ENCODE assay signal across 8 cellular contexts in genomic region chr1:85202092-85202863, GRCh38. TPM values are rescaled to one million over a fixed set of nuclear protein-coding genes. Genes with fewer than 3 reads are reported as not detected.
DNase-seq lines count a peak whose midpoint lies in the region; ATAC-seq, FAIRE-seq and TF ChIP-seq lines count a peak whose summit lies in the region.

No MANE protein-coding gene starts in this region.

- TF ChIP-seq POLR2A in GM12878 (IDR thresholded peaks at IDR 0.05; ENCODE audit: low read depth, low read length), result no peak

- H3K9me3 ChIP-seq in CD8-positive, alpha-beta T cell (ENCODE audit: low read length), result no peaks in the 10 kb centered on the region
- no peaks in the 10 kb centered on the region for H3K9me3 ChIP-seq in GM12878 (replicated peaks; ENCODE audit: control insufficient read depth, insufficient read depth, low read length)

- H3K4me1 ChIP-seq in CD8-positive, alpha-beta T cell (ENCODE audit: insufficient read depth, low read length), result peaks cover 23% of the 10 kb centered on the region
- no peaks in the 10 kb centered on the region for H3K4me1 ChIP-seq in GM12878 (ENCODE audit: control insufficient read depth, insufficient read depth, low read length)

- H3K79me2 ChIP-seq in GM12878 (ENCODE audit: control insufficient read depth, insufficient read depth, low read length), result peaks cover 4% of the 10 kb centered on the region

- in situ Hi-C loops in GM12878 (cut with MboI), result no loop called here

- peak overlapping the region; percentile 94 for H3K27ac ChIP-seq in CD8-positive, alpha-beta T cell (ENCODE audit: low read depth, low read length)
- H3K27ac ChIP-seq in GM12878 (ENCODE audit: control insufficient read depth, insufficient read depth), result no peak overlapping the region

- RAD21 ChIA-PET in GM12878 (lab: Charles Lee; ENCODE audit: unreplicated experiment), result no interaction called here

- peaks cover 4% of the 10 kb centered on the region for H3K27me3 Mint-ChIP-seq in CD8-positive, alpha-beta T cell (ENCODE audit: low read depth)
- H3K27me3 Mint-ChIP-seq in HFFc6 (ENCODE audit: insufficient read depth) (peaks cover 3% of the 10 kb centered on the region; the same call in 1 of the 2 replicates), mesothelial cell of epicardium (ENCODE audit: low read depth) (no peaks in the 10 kb centered on the region)

- H3K4me2 ChIP-seq in GM12878 (ENCODE audit: control insufficient read depth, insufficient read depth), result peak overlapping the region; percentile 95

- intact Hi-C loops in CD8-positive, alpha-beta T cell (cut with DNase I, micrococcal nuclease), result loop anchor here (5.0 to 10.0 kb wide), 8 partner anchors 35 to 1697 kb away; partner anchors contain the start of genes BCL10 (in 1 of the 2), MCOLN2 (in 1 of the 2), MCOLN3 (in 1 of the 2) and SSX2IP (in 1 of the 2)
- intact Hi-C loops in GM12878 (cut with micrococcal nuclease; ENCODE audit: unreplicated experiment), result loop anchor here (5.0 kb wide), 1 partner anchor 50 kb away; no protein-coding TSS in a partner anchor

- peaks cover 38% of the 10 kb centered on the region for H3K4me1 Mint-ChIP-seq in CD8-positive, alpha-beta T cell (ENCODE audit: low read depth)
- H3K4me1 Mint-ChIP-seq in HFFc6 (ENCODE audit: low read depth) (peaks cover 51% of the 10 kb centered on the region), mesothelial cell of epicardium (peaks cover 52% of the 10 kb centered on the region)

- H4K20me1 ChIP-seq in GM12878 (ENCODE audit: control insufficient read depth, insufficient read depth), result no peaks in the 10 kb centered on the region

- SMC1A ChIA-PET in GM12878 (lab: Charles Lee; ENCODE audit: uncharacterized antibody, unreplicated experiment), result interaction anchor here (1.0 kb wide), 1 partner anchor 16 kb away, joined by 3 read pairs; no protein-coding TSS in a partner anchor

- peak overlapping the region; percentile 94 for H3K4me3 ChIP-seq in CD8-positive, alpha-beta T cell (ENCODE audit: low read depth, low read length)
- peak overlapping the region; percentile 78 for H3K4me3 ChIP-seq in GM12878

- peaks cover 4% of the 10 kb centered on the region for H3K36me3 Mint-ChIP-seq in CD8-positive, alpha-beta T cell
- H3K36me3 Mint-ChIP-seq in HFFc6 (ENCODE audit: low read depth), result peaks cover 13% of the 10 kb centered on the region
- peaks cover 2% of the 10 kb centered on the region for H3K36me3 Mint-ChIP-seq in mesothelial cell of epicardium

- no peak for TF ChIP-seq CTCF in CD8-positive, alpha-beta T cell (IDR thresholded peaks at IDR 0.05)
- no peak for TF ChIP-seq CTCF in HFFc6 (IDR thresholded peaks at IDR 0.05)
- no peak for TF ChIP-seq CTCF in GM12878 (IDR thresholded peaks at IDR 0.05 in 2 of 3, conservative IDR thresholded peaks at IDR 0.05 in 1 of 3; ENCODE audit: control insufficient read depth in 2 of 3, extremely low read depth in 1 of 3, insufficient read depth in 1 of 3, low read depth in 3 of 3, low read length in 3 of 3)
- no peak for TF ChIP-seq CTCF in mesothelial cell of epicardium (IDR thresholded peaks at IDR 0.05; ENCODE audit: unreplicated experiment)

- H3K36me3 ChIP-seq in CD8-positive, alpha-beta T cell (ENCODE audit: insufficient read depth, low read length), result no peaks in the 10 kb centered on the region
- H3K36me3 ChIP-seq in GM12878 (ENCODE audit: control insufficient read depth in 2 of 2, insufficient read depth in 2 of 2, low read length in 1 of 2), result no peaks in the 10 kb centered on the region

- peak overlapping the region; percentile 51; the same call in 1 of the 2 replicates for H3K9ac ChIP-seq in GM12878 (ENCODE audit: control insufficient read depth, insufficient read depth, low read length)

- FAIRE-seq in GM12878 (lab: Jason Lieb, UNC), result no peak

- CTCF ChIA-PET in CD8-positive, alpha-beta T cell (lab: Charles Lee), result interaction anchor here (0.9 to 3.4 kb wide), 4 partner anchors 28 to 257 kb away, joined by 3 to 24 read pairs (median 4); partner anchors contain the start of gene C1orf52
- CTCF ChIA-PET in GM12878 (lab: Yijun Ruan, JAX), result no interaction called here

- no peak for TF ChIP-seq RAD21 in GM12878 (IDR thresholded peaks at IDR 0.05; ENCODE audit: insufficient read depth, low read depth, low read length)

- BruUV-seq in GM12878 (replicated peaks; lab: Mats Ljungman, UMichigan), result no TSS peak

- H3K27me3 ChIP-seq in CD8-positive, alpha-beta T cell (ENCODE audit: insufficient read depth, low read length), result no peaks in the 10 kb centered on the region
- peaks cover 0 to 3% of the 10 kb centered on the region in 2 experiments; a peak in 3 of 4 replicates for H3K27me3 ChIP-seq in GM12878 (replicated peaks in 1 of 2; ENCODE audit: control insufficient read depth in 2 of 2, insufficient read depth in 2 of 2, low read length in 1 of 2)

- POLR2A ChIA-PET in CD8-positive, alpha-beta T cell (lab: Charles Lee), result interaction anchor here (0.6 to 3.0 kb wide), 4 partner anchors 10 to 155 kb away, joined by 3 to 12 read pairs (median 8); partner anchors contain the start of genes BCL10 and C1orf52
- POLR2A ChIA-PET in GM12878 (lab: Charles Lee), result no interaction called here

- 18% methylated on average over 14 of the region's 14 CpGs for WGBS in GM12878 (ENCODE audit: insufficient coverage, insufficient replicate concordance, low lambda C conversion rate, missing lambda C conversion rate)

- H3K4me3 Mint-ChIP-seq in CD8-positive, alpha-beta T cell, result peak overlapping the region; percentile 100
- H3K4me3 Mint-ChIP-seq in HFFc6 (peak overlapping the region; percentile 98), mesothelial cell of epicardium (peak overlapping the region; percentile 89)

- no peak for TF ChIP-seq EP300 in GM12878 (IDR thresholded peaks at IDR 0.05; ENCODE audit: borderline replicate concordance in 1 of 2, control insufficient read depth in 1 of 2, low read depth in 2 of 2, low read length in 2 of 2)

- peak overlapping the region; percentile 100 for H3K27ac Mint-ChIP-seq in CD8-positive, alpha-beta T cell
- H3K27ac Mint-ChIP-seq in HFFc6, result peak overlapping the region; percentile 86
- H3K27ac Mint-ChIP-seq in mesothelial cell of epicardium, result peak overlapping the region; percentile 99

- peak; percentile 28 for ATAC-seq in CD8-positive, alpha-beta T cell
- ATAC-seq in GM12878, result peak; percentile 37

- H3K9me3 Mint-ChIP-seq in CD8-positive, alpha-beta T cell, result no peaks in the 10 kb centered on the region
- H3K9me3 Mint-ChIP-seq in HFFc6, result no peaks in the 10 kb centered on the region
- no peaks in the 10 kb centered on the region for H3K9me3 Mint-ChIP-seq in mesothelial cell of epicardium

- peak overlapping the region; percentile 87 for H2AFZ ChIP-seq in GM12878 (ENCODE audit: control insufficient read depth, low read depth, low read length)

- no peak for DNase-seq in CD8-positive, alpha-beta T cell
- no peak for DNase-seq in HFFc6
- no peak for DNase-seq in GM12878 (ENCODE audit: low read depth, low spot score)
- no peak for DNase-seq in mesothelial cell of epicardium (ENCODE audit: low spot score in 2 of 2, unreplicated experiment in 2 of 2)
- DNase-seq in activated CD4-positive, CD25-positive, alpha-beta regulatory T cell treated with anti-CD3 and anti-CD28 coated beads, Interleukin-2, amount 50 U/mL, for 72 hours, result no peak
- no peak for DNase-seq in GF-D8 (lab: John Stamatoyannopoulos, UW)
- no peak for DNase-seq in NCI-H524 treated with DMSO at 0.1 percent for 48 hours (lab: John Stamatoyannopoulos, UW)
- no peak for DNase-seq in dedifferentiated amniotic fluid mesenchymal stem cell (ENCODE audit: extremely low spot score)

RNA-seq across cellular contexts. Expression of gene SYDE2, which starts 1.5 kb away (rescaled TPM):
- 1 to 10 TPM; 6.2 to 6.4 TPM for total RNA-seq in CD8-positive, alpha-beta T cell
- 10 to 100 TPM in 4 of 6 experiments, 1 to 10 TPM in 2; 9.1 to 12.3 (median 10.3) TPM for total RNA-seq in HFFc6 (2021; fragmentation: NEBNext Ultra II Directional; extraction: Animal tissue kit (Norgen Biotek cat#: 25700))
- total RNA-seq in GM12878 (2013; cell fraction: nucleolus; rRNA removed), result 0.15 TPM in 1 of 2 replicates, not detected in the other
- total RNA-seq in GM12878 (2014; rRNA removed) (2.6 and 3.6 TPM in 2 replicates), GM12878 (2014; rRNA removed; fragmentation: Illumina TruSeq; extraction: Trizol) (4.1 and 4.6 TPM in 2 replicates), GM12878 (2021) (3.3 and 3.8 TPM in 2 replicates), mesothelial cell of epicardium (40.2 to 42.4 TPM (median 41.7 TPM) in 3 replicates)
- polyA plus RNA-seq in GM12878 (2011; ENCODE audit: low read depth), result 0.26 TPM
- polyA plus RNA-seq in GM12878 (2011; rRNA removed) (0.03 TPM in 1 of 2 replicates, not detected in the other), GM12878 (2014; fragmentation: Illumina TruSeq; extraction: Trizol) (1.8 and 2.5 TPM in 2 replicates), GM12878 (2014; fragmentation: Nextera tagmentation; extraction: Ambion mirVana) (under 1 TPM; 0.37 to 0.50 TPM), GM12878 (2014; rRNA removed) (1.2 and 1.3 TPM in 2 replicates), GM12878 (2016; fragmentation: Nextera tagmentation; extraction: Ambion mirVana) (1 to 10 TPM; 1.1 to 1.8 TPM)
- polyA plus RNA-seq in GM12878 (2011; cell fraction: cytosol; rRNA removed), result not detected in 2 replicates
- polyA plus RNA-seq in GM12878 (2011; cell fraction: nucleus; rRNA removed), result not detected in 2 replicates
- polyA plus RNA-seq in GM12878 (2012), result 0.55 and 0.86 TPM in 2 replicates
- polyA minus RNA-seq in GM12878 (2011; rRNA and poly(A)+ RNA removed), result not detected in 2 replicates
- polyA minus RNA-seq in GM12878 (2011; cell fraction: cytosol; rRNA and poly(A)+ RNA removed), result not detected in 2 replicates
- polyA minus RNA-seq in GM12878 (2011; cell fraction: nucleus; rRNA and poly(A)+ RNA removed), result 0.19 TPM in 1 of 2 replicates, not detected in the other

RNA-seq across cellular contexts. Expression of gene C1orf52, which starts 57.2 kb away (rescaled TPM):
- 10 to 100 TPM; 70.7 to 74.4 TPM for total RNA-seq in CD8-positive, alpha-beta T cell
- 10 to 100 TPM; 20.6 to 26.1 (median 22.7) TPM for total RNA-seq in HFFc6 (2021; fragmentation: NEBNext Ultra II Directional; extraction: Animal tissue kit (Norgen Biotek cat#: 25700))
- 27.3 and 46.0 TPM in 2 replicates for total RNA-seq in GM12878 (2013; cell fraction: nucleolus; rRNA removed)
- total RNA-seq in GM12878 (2014; rRNA removed) (20.4 and 26.8 TPM in 2 replicates), GM12878 (2014; rRNA removed; fragmentation: Illumina TruSeq; extraction: Trizol) (16.4 and 16.6 TPM in 2 replicates), GM12878 (2021) (13.8 and 16.8 TPM in 2 replicates), mesothelial cell of epicardium (44.6 to 48.2 TPM (median 47.4 TPM) in 3 replicates)
- polyA plus RNA-seq in GM12878 (2011; ENCODE audit: low read depth), result 8.3 TPM
- polyA plus RNA-seq in GM12878 (2011; rRNA removed) (22.9 and 34.8 TPM in 2 replicates), GM12878 (2014; fragmentation: Illumina TruSeq; extraction: Trizol) (12.8 and 15.1 TPM in 2 replicates), GM12878 (2014; fragmentation: Nextera tagmentation; extraction: Ambion mirVana) (10 to 100 TPM in 1 of 2 experiments, 1 to 10 TPM in 1; 9.4 to 17.1 TPM), GM12878 (2014; rRNA removed) (18.1 and 27.3 TPM in 2 replicates), GM12878 (2016; fragmentation: Nextera tagmentation; extraction: Ambion mirVana) (10 to 100 TPM; 37.6 to 39.5 TPM)
- 15.5 and 23.5 TPM in 2 replicates for polyA plus RNA-seq in GM12878 (2011; cell fraction: cytosol; rRNA removed)
- polyA plus RNA-seq in GM12878 (2011; cell fraction: nucleus; rRNA removed), result 29.2 and 30.7 TPM in 2 replicates
- 18.7 and 19.6 TPM in 2 replicates for polyA plus RNA-seq in GM12878 (2012)
- 6.2 and 15.9 TPM in 2 replicates for polyA minus RNA-seq in GM12878 (2011; rRNA and poly(A)+ RNA removed)
- polyA minus RNA-seq in GM12878 (2011; cell fraction: cytosol; rRNA and poly(A)+ RNA removed), result 5.6 and 14.2 TPM in 2 replicates
- 10.6 and 15.5 TPM in 2 replicates for polyA minus RNA-seq in GM12878 (2011; cell fraction: nucleus; rRNA and poly(A)+ RNA removed)
